Comparison of ENCODE assay signal across 22 cellular contexts in the genomic region with DNA sequence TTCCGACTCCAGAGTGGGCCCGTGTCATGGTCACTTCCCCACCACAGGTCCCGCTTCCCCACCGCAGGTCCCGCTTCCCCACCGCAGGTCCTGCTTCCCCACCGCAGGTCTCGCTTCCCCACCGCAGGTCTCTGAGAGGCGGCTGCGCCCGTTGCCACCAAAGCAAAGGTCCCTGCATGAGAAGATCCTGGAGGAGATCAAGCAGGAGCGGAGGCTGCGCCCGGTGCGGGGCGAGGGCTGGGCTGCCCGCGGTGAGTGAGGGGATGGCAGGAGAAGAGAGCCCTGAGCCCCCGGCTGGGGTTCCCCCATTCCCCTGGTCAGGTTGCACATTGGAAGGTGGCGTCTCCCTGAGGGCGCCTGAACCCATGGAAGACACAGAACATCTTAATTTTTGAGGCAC.
"Had no signal": no experiment of that assay in that cellular context is flagged by ENCODE, and none has a peak within 500 bp of the region (broad histone marks: within the 10 kb centered on the region; RNA-seq: fewer than 3 reads in every experiment).

No MANE protein-coding gene starts in this region.

- H3K27me3 ChIP-seq: esophagus squamous epithelium, foreskin keratinocyte, heart left ventricle, neutrophil, testis, tibial nerve, upper lobe of right lung, vagina had no signal

- H3K36me3 ChIP-seq: esophagus squamous epithelium, heart left ventricle, neutrophil, spleen, tibial nerve, upper lobe of right lung, vagina had no signal

- H3K4me3 ChIP-seq: esophagus squamous epithelium, heart left ventricle, psoas muscle, spleen, testis, tibial nerve, upper lobe of right lung, vagina had no signal

- H3K27ac ChIP-seq: esophagus squamous epithelium, foreskin keratinocyte, heart left ventricle, neutrophil, psoas muscle, spleen, testis, tibial nerve, upper lobe of right lung, vagina had no signal

- H3K4me1 ChIP-seq: foreskin keratinocyte, psoas muscle, testis, upper lobe of right lung, vagina had no signal

- ATAC-seq: effector memory CD8-positive, alpha-beta T cell; foreskin keratinocyte; left lobe of liver; psoas muscle; stimulated activated naive B cell treated with anti-CD40 and anti-IgM and Interleukin-4, amounts not matched to agents 10 μg/mL and 1 μg/mL and 100 μg/mL, for 72 hours had no signal

- DNase-seq: effector memory CD8-positive, alpha-beta T cell; esophagus squamous epithelium; foreskin keratinocyte; hippocampal formation; kidney glomerular epithelial cell; mammary epithelial cell; naive thymus-derived CD4-positive, alpha-beta T cell; nephron progenitor cell; psoas muscle; retina; spleen; stimulated activated CD4-positive, alpha-beta T cell treated with anti-CD3 and anti-CD28 coated beads, Interleukin-2, amount 100 ng/mL, for 24 hours; stimulated activated CD4-positive, alpha-beta T cell treated with anti-CD3 and anti-CD28 coated beads, Interleukin-4, amount 100 ng/mL, for 4 hours; stimulated activated naive B cell treated with anti-CD40 and anti-IgM and Interleukin-4, amounts not matched to agents 10 μg/mL and 1 μg/mL and 100 μg/mL, for 72 hours; stimulated activated naive CD8-positive, alpha-beta T cell treated with anti-CD3 and anti-CD28 coated beads, Interleukin-15, amount 100 ng/mL, for 72 hours; testis; upper lobe of right lung had no signal

- H3K9me3 ChIP-seq: esophagus squamous epithelium, heart left ventricle, neutrophil, psoas muscle, spleen, testis, tibial nerve, upper lobe of right lung, vagina had no signal
